In genomic region chr20:45947110-45947866, GRCh38 we compare ENCODE assay signal across 14 cellular contexts. TPM values are rescaled to one million over a fixed set of nuclear protein-coding genes. Genes with fewer than 3 reads are reported as not detected.
DNase-seq lines count a peak whose midpoint lies in the region; ATAC-seq and TF ChIP-seq lines count a peak whose summit lies in the region.
"Had no signal": no experiment of that assay in that cellular context is flagged by ENCODE, and none has a peak within 500 bp of the region (broad histone marks: within the 10 kb centered on the region; RNA-seq: fewer than 3 reads in every experiment).

No MANE protein-coding gene starts in this region.

- H3K9ac ChIP-seq in mammary epithelial cell (ENCODE audit: insufficient read depth, low read length): no peak overlapping the region

- CTCF ChIA-PET in MCF 10A (lab: Yijun Ruan, JAX) (interaction anchor here (0.7 to 8.5 kb wide), 4 partner anchors 16 to 148 kb away, joined by 3 to 64 read pairs (median 3); no protein-coding TSS in a partner anchor), mammary epithelial cell (lab: Charles Lee; ENCODE audit: low non-redundant PET) (no interaction called here)

- H3K9me3 Mint-ChIP-seq in MCF 10A (ENCODE audit: unreplicated experiment) (no peaks in the 10 kb centered on the region), memory B cell (no peaks in the 10 kb centered on the region)
- H3K9me3 Mint-ChIP-seq in activated T-helper 17 cell treated with anti-CD3 and anti-CD28 coated beads, Interleukin-2, amount 50 U/mL, for 72 hours: no peaks in the 10 kb centered on the region
- H3K9me3 Mint-ChIP-seq: activated naive CD4-positive, alpha-beta T cell treated with anti-CD3 and anti-CD28 coated beads, Interleukin-2, amount 10 ng/mL, durations not matched to agents 7 days and 5 days; nephron had no signal

- H3K4me1 Mint-ChIP-seq in MCF 10A (ENCODE audit: insufficient read depth, unreplicated experiment): peaks cover 24% of the 10 kb centered on the region
- peaks cover 14% of the 10 kb centered on the region for H3K4me1 Mint-ChIP-seq in activated T-helper 17 cell treated with anti-CD3 and anti-CD28 coated beads, Interleukin-2, amount 50 U/mL, for 72 hours
- peaks cover 13% of the 10 kb centered on the region for H3K4me1 Mint-ChIP-seq in memory B cell
- H3K4me1 Mint-ChIP-seq: nephron had no signal

- H3K36me3 ChIP-seq in mammary epithelial cell (ENCODE audit: insufficient read depth, low read length): peaks cover 32% of the 10 kb centered on the region
- H3K36me3 ChIP-seq in suprapubic skin: peaks cover 98% of the 10 kb centered on the region

- H3K27ac Mint-ChIP-seq in MCF 10A (ENCODE audit: low read depth, unreplicated experiment) (peak overlapping the region; percentile 85), memory B cell (peak overlapping the region; percentile 85)
- H3K27ac Mint-ChIP-seq in activated T-helper 17 cell treated with anti-CD3 and anti-CD28 coated beads, Interleukin-2, amount 50 U/mL, for 72 hours: peak overlapping the region; percentile 50
- H3K27ac Mint-ChIP-seq: activated naive CD4-positive, alpha-beta T cell treated with anti-CD3 and anti-CD28 coated beads, Interleukin-2, amount 10 ng/mL, durations not matched to agents 7 days and 5 days; nephron had no signal

- 91% methylated on average over 16 of the region's 29 CpGs for WGBS in mammary epithelial cell (ENCODE audit: low coverage, missing lambda C conversion rate)
- WGBS in suprapubic skin: 70% methylated on average over 26 of the region's 29 CpGs

- H3K4me3 Mint-ChIP-seq in MCF 10A (ENCODE audit: unreplicated experiment) (no peak overlapping the region), memory B cell (no peak overlapping the region)
- H3K4me3 Mint-ChIP-seq in activated T-helper 17 cell treated with anti-CD3 and anti-CD28 coated beads, Interleukin-2, amount 50 U/mL, for 72 hours: no peak overlapping the region
- H3K4me3 Mint-ChIP-seq: activated naive CD4-positive, alpha-beta T cell treated with anti-CD3 and anti-CD28 coated beads, Interleukin-2, amount 10 ng/mL, durations not matched to agents 7 days and 5 days; nephron had no signal

- TF ChIP-seq EP300 in suprapubic skin (IDR thresholded peaks at IDR 0.05): no peak

- dilution Hi-C loops in mammary epithelial cell (cut with HindIII; ENCODE audit: low sequenced_read_pairs): no loop called here

- no peaks in the 10 kb centered on the region for H3K79me2 ChIP-seq in mammary epithelial cell (ENCODE audit: insufficient read depth, low read length)

- H3K27me3 Mint-ChIP-seq in MCF 10A (ENCODE audit: insufficient read depth, unreplicated experiment) (no peaks in the 10 kb centered on the region), memory B cell (no peaks in the 10 kb centered on the region)
- H3K27me3 Mint-ChIP-seq in activated T-helper 17 cell treated with anti-CD3 and anti-CD28 coated beads, Interleukin-2, amount 50 U/mL, for 72 hours: no peaks in the 10 kb centered on the region
- H3K27me3 Mint-ChIP-seq: activated naive CD4-positive, alpha-beta T cell treated with anti-CD3 and anti-CD28 coated beads, Interleukin-2, amount 10 ng/mL, durations not matched to agents 7 days and 5 days had no signal

- H3K4me2 ChIP-seq in mammary epithelial cell (ENCODE audit: insufficient read depth, low read depth, low read length): no peak overlapping the region

- H3K4me1 ChIP-seq in mammary epithelial cell (ENCODE audit: insufficient read depth, low read length): peaks cover 16% of the 10 kb centered on the region
- peaks cover 32% of the 10 kb centered on the region for H3K4me1 ChIP-seq in suprapubic skin

- BruUV-seq in MCF 10A (replicated peaks; lab: Mats Ljungman, UMichigan) (no TSS peak), mammary epithelial cell (replicated peaks; lab: Mats Ljungman, UMichigan) (no TSS peak)

- H3K27ac ChIP-seq in mammary epithelial cell (ENCODE audit: insufficient read depth, low read depth, low read length) (no peak overlapping the region), suprapubic skin (peak overlapping the region; percentile 81)

- H4K20me1 ChIP-seq in mammary epithelial cell (ENCODE audit: insufficient read depth, low read length): no peaks in the 10 kb centered on the region

- no peak overlapping the region for H3K4me3 ChIP-seq in mammary epithelial cell (replicated peaks in 1 of 3; ENCODE audit: insufficient read depth in 1 of 3, low read depth in 2 of 3, low read length in 3 of 3)
- no peak overlapping the region for H3K4me3 ChIP-seq in suprapubic skin

- H3K36me3 Mint-ChIP-seq in MCF 10A (ENCODE audit: insufficient read depth, unreplicated experiment): peaks cover 86% of the 10 kb centered on the region
- H3K36me3 Mint-ChIP-seq in activated T-helper 17 cell treated with anti-CD3 and anti-CD28 coated beads, Interleukin-2, amount 50 U/mL, for 72 hours (ENCODE audit: low read depth): peaks cover 96% of the 10 kb centered on the region
- peaks cover 30% of the 10 kb centered on the region for H3K36me3 Mint-ChIP-seq in memory B cell

- TF ChIP-seq CTCF in MCF 10A (IDR thresholded peaks at IDR 0.05; ENCODE audit: unreplicated experiment) (no peak), mammary epithelial cell (conservative IDR thresholded peaks at IDR 0.05 in 1 of 2, IDR thresholded peaks at IDR 0.05 in 1 of 2; ENCODE audit: extremely low read depth in 1 of 2, insufficient read depth in 1 of 2, low read depth in 1 of 2, low read length in 2 of 2) (no peak), suprapubic skin (IDR thresholded peaks at IDR 0.05) (no peak)

- H2AFZ ChIP-seq in mammary epithelial cell (ENCODE audit: low read depth, low read length): no peak overlapping the region

- TF ChIP-seq POLR2A in suprapubic skin (IDR thresholded peaks at IDR 0.05): no peak

- ATAC-seq in activated T-helper 17 cell treated with anti-CD3 and anti-CD28 coated beads, Interleukin-2, amount 50 U/mL, for 72 hours (replicated peaks): no peak
- ATAC-seq in memory B cell (ENCODE audit: low read depth): no peak

- in situ Hi-C loops in mammary epithelial cell (cut with MboI; ENCODE audit: low sequenced_read_pairs in 2 of 2): no loop called here

- DNase-seq in MCF 10A (ENCODE audit: unreplicated experiment) (no peak), mammary epithelial cell (no peak), memory B cell (ENCODE audit: low spot score in 2 of 2) (no peak), suprapubic skin (ENCODE audit: low spot score in 2 of 2) (peak in 1 of 2 donors; percentile 68), GM19240 (ENCODE audit: insufficient read length, low spot score) (no peak), DMS79 treated with DMSO at 0.1 percent for 48 hours (lab: John Stamatoyannopoulos, UW) (no peak), HUDEP-2 (lab: John Stamatoyannopoulos, UW; ENCODE audit: unreplicated experiment in 76 of 76) (no peak)
- DNase-seq: activated CD4-positive, CD25-positive, alpha-beta regulatory T cell treated with anti-CD3 and anti-CD28 coated beads, Interleukin-2, amount 50 U/mL, for 72 hours; activated naive CD4-positive, alpha-beta T cell treated with anti-CD3 and anti-CD28 coated beads, Interleukin-2, amount 10 ng/mL, durations not matched to agents 7 days and 5 days; islet precursor cell; mesendoderm; NCI-H1694 treated with DMSO at 0.1 percent for 48 hours had no signal

- POLR2A ChIA-PET in MCF 10A (lab: Yijun Ruan, JAX): interaction anchor here (0.6 to 4.5 kb wide), 11 partner anchors 11 to 380 kb away, joined by 3 to 117 read pairs (median 4); partner anchors contain the start of genes PCIF1, ZNF335 and ZSWIM1

- intact Hi-C loops in MCF 10A (cut with micrococcal nuclease) (no loop called here), mammary epithelial cell (cut with micrococcal nuclease) (no loop called here)

- H3K27me3 ChIP-seq in mammary epithelial cell (ENCODE audit: insufficient read depth, low read length) (no peaks in the 10 kb centered on the region), suprapubic skin (no peaks in the 10 kb centered on the region)

- H3K9me3 ChIP-seq in mammary epithelial cell (replicated peaks; ENCODE audit: insufficient read depth, low read length) (no peaks in the 10 kb centered on the region), suprapubic skin (no peaks in the 10 kb centered on the region)

RNA-seq across cellular contexts. Expression of gene PCIF1, which starts 12.8 kb away (rescaled TPM):
- total RNA-seq in MCF 10A (2022): 14.3 and 20.5 TPM in 2 replicates
- 10 to 100 TPM; 12.7 to 18.9 TPM for total RNA-seq in mammary epithelial cell
- 12.7 TPM for polyA plus RNA-seq in mammary epithelial cell
- polyA minus RNA-seq in mammary epithelial cell: 17.8 TPM
- 10 to 100 TPM; 33.1 to 34.3 TPM for total RNA-seq in activated T-helper 17 cell treated with anti-CD3 and anti-CD28 coated beads, Interleukin-2, amount 50 U/mL, for 72 hours
- 10 to 100 TPM; 37.2 to 70.3 (median 42.4) TPM for total RNA-seq in suprapubic skin

RNA-seq across cellular contexts. Expression of gene ZNF335, which starts 24.7 kb away (rescaled TPM):
- total RNA-seq in MCF 10A (2022) (24.2 and 26.9 TPM in 2 replicates), mammary epithelial cell (10 to 100 TPM; 13.8 to 21.7 TPM), suprapubic skin (10 to 100 TPM; 25.8 to 62.6 (median 35.1) TPM)
- polyA plus RNA-seq in mammary epithelial cell: 10.5 TPM
- polyA minus RNA-seq in mammary epithelial cell: 32.9 TPM
- total RNA-seq in activated T-helper 17 cell treated with anti-CD3 and anti-CD28 coated beads, Interleukin-2, amount 50 U/mL, for 72 hours: 10 to 100 TPM; 46.0 to 53.9 TPM

RNA-seq across cellular contexts. Expression of gene PLTP, which starts 35.3 kb away (rescaled TPM):
- total RNA-seq in MCF 10A (2022): 0.20 and 0.37 TPM in 2 replicates
- total RNA-seq in mammary epithelial cell: 10 to 100 TPM in 1 of 2 donors, 1 to 10 TPM in 1; 7.2 to 17.7 TPM
- polyA plus RNA-seq in mammary epithelial cell: 6.7 TPM
- 1.4 TPM for polyA minus RNA-seq in mammary epithelial cell
- total RNA-seq in activated T-helper 17 cell treated with anti-CD3 and anti-CD28 coated beads, Interleukin-2, amount 50 U/mL, for 72 hours: 10 to 100 TPM in 1 of 2 donors, 1 to 10 TPM in 1; 6.6 to 12.1 TPM
- 100 to 1,000 TPM in 1 of 4 donors, 10 to 100 TPM in 3; 49.2 to 138 (median 70.4) TPM for total RNA-seq in suprapubic skin

RNA-seq across cellular contexts. Expression of gene CTSA, which starts 56.2 kb away (rescaled TPM):
- total RNA-seq in MCF 10A (2022) (25.3 and 39.1 TPM in 2 replicates), mammary epithelial cell (10 to 100 TPM; 32.5 to 68.8 TPM), suprapubic skin (100 to 1,000 TPM in 3 of 4 donors, 10 to 100 TPM in 1; 95.5 to 133 (median 120) TPM)
- 96.7 TPM for polyA plus RNA-seq in mammary epithelial cell
- polyA minus RNA-seq in mammary epithelial cell: 96.8 TPM
- total RNA-seq in activated T-helper 17 cell treated with anti-CD3 and anti-CD28 coated beads, Interleukin-2, amount 50 U/mL, for 72 hours: 100 to 1,000 TPM; 117 to 152 TPM

RNA-seq across cellular contexts. Expression of gene NEURL2, which starts 56.3 kb away (rescaled TPM):
- 2.0 and 2.5 TPM in 2 replicates for total RNA-seq in MCF 10A (2022)
- 1 to 10 TPM; 2.1 to 3.3 TPM for total RNA-seq in mammary epithelial cell
- polyA plus RNA-seq in mammary epithelial cell: 0.36 TPM
- not detected for polyA minus RNA-seq in mammary epithelial cell
- total RNA-seq in activated T-helper 17 cell treated with anti-CD3 and anti-CD28 coated beads, Interleukin-2, amount 50 U/mL, for 72 hours: 1 to 10 TPM; 1.7 to 2.1 TPM
- 10 to 100 TPM in 1 of 4 donors, 1 to 10 TPM in 3; 4.2 to 11.5 (median 5.7) TPM for total RNA-seq in suprapubic skin
